8 cellular contexts compared by ENCODE assay signal in the genomic region with DNA sequence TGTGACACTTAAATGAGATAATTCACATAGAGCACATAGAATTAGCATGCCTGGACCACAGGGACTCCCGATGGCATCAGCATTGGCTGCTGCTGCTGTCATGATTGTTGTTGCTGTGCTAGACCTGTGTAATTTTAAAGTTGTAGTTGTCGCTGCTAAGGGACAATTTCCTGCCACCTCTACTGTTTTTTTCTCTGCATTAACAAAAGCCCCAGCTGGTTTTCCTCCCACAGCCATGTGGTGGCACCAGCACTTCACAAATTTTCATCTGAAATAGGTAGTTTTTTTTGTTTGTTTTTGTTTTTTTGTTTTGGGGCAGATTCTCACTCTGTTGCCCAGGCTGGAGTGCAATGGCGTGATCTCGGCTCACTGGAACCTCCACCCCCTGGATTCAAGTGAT. TPM values are rescaled to one million over a fixed set of nuclear protein-coding genes. Genes with fewer than 3 reads are reported as not detected.
DNase-seq lines count a peak whose midpoint lies in the region; ATAC-seq, FAIRE-seq and TF ChIP-seq lines count a peak whose summit lies in the region.

No MANE protein-coding gene starts in this region.

- H3K27ac Mint-ChIP-seq in WTC11 = 0 out of 2 replicates have a peak overlapping the region, but pooled peaks have one; percentile 12

- CTCF ChIA-PET in WTC11 (lab: Charles Lee) = interaction anchor here (0.6 to 4.5 kb wide), 16 partner anchors 23 to 327 kb away, joined by 3 to 42 read pairs (median 4); partner anchors contain the start of gene PRXL2A

- H3K27me3 Mint-ChIP-seq in WTC11 (ENCODE audit: low read depth) = no peaks in the 10 kb centered on the region

- H3K36me3 Mint-ChIP-seq in WTC11 = no peaks in the 10 kb centered on the region

- intact Hi-C loops in dorsolateral prefrontal cortex (cut with DNase I) = loop anchor here (2.0 to 5.0 kb wide), 4 partner anchors 59 to 539 kb away; no protein-coding TSS in a partner anchor
- intact Hi-C loops in lower leg skin (cut with DNase I; ENCODE audit: low total_unique reads) = loop anchor here (10.0 kb wide), 1 partner anchor 132 kb away; no protein-coding TSS in a partner anchor

- TF ChIP-seq POLR2A in lower leg skin (IDR thresholded peaks at IDR 0.05) = no peak

- TF ChIP-seq CTCF in D721Med (IDR thresholded peaks at IDR 0.05; ENCODE audit: insufficient read depth, missing control alignments) = peak; percentile 70
- TF ChIP-seq CTCF in LNCaP clone FGC (IDR thresholded peaks at IDR 0.05; ENCODE audit: control insufficient read depth, extremely low read depth, insufficient read depth) = peak; percentile 67
- TF ChIP-seq CTCF in WTC11 (IDR thresholded peaks at IDR 0.05) = no peak; the same call in 1 of the 2 replicates
- TF ChIP-seq CTCF in dorsolateral prefrontal cortex (IDR thresholded peaks at IDR 0.05 in 54 of 56, conservative IDR thresholded peaks at IDR 0.05 in 2 of 56; ENCODE audit: low read depth in 1 of 56, partially characterized antibody in 56 of 56) = peak in 55 of 56 donors; percentile 38 to 83 (median 68)
- TF ChIP-seq CTCF in lower leg skin (IDR thresholded peaks at IDR 0.05) = no peak

- H3K4me1 Mint-ChIP-seq in WTC11 = peaks cover 5% of the 10 kb centered on the region; the same call in 1 of the 2 replicates

- no peak overlapping the region for H3K4me3 Mint-ChIP-seq in WTC11

- H3K4me3 ChIP-seq in LNCaP clone FGC (ENCODE audit: low read depth, low read length) (no peak overlapping the region), dorsolateral prefrontal cortex (peak overlapping the region in 9 of 59 donors; percentile 15 to 33 (median 23)), lower leg skin (ENCODE audit: low read depth, poor library complexity, severe bottlenecking) (no peak overlapping the region)

- FAIRE-seq in D721Med (lab: Jason Lieb, UNC) = no peak

- no peaks in the 10 kb centered on the region for H3K9me3 Mint-ChIP-seq in WTC11

- POLR2A ChIA-PET in WTC11 (lab: Charles Lee) = no interaction called here

- H3K27ac ChIP-seq in dorsolateral prefrontal cortex = no peak overlapping the region

- no peak for DNase-seq in D721Med (ENCODE audit: insufficient read length, low spot score)
- peak; percentile 19 for DNase-seq in LNCaP clone FGC (ENCODE audit: low read depth)
- peak; percentile 44 for DNase-seq in WTC11 (ENCODE audit: low spot score)
- DNase-seq in dorsolateral prefrontal cortex = peak in 4 of 10 donors; percentile 7 to 45 (median 38)
- peak; percentile 41 for DNase-seq in mucosa of gallbladder (ENCODE audit: low spot score)
- DNase-seq in lower leg skin (ENCODE audit: low spot score in 2 of 2) = no peak
- DNase-seq in NCI-H1436 (lab: John Stamatoyannopoulos, UW) = no peak

- no peaks in the 10 kb centered on the region for H3K27me3 ChIP-seq in dorsolateral prefrontal cortex

- ATAC-seq in GM19452 (IDR thresholded peaks at IDR 0.05; ENCODE audit: unreplicated experiment) (peak; percentile 71), WTC11 (peak; percentile 56)

- WGBS in lower leg skin, 2 donors = 10 to 13% methylated on average over 4 of the region's 4 CpGs

TF ChIP-seq in WTC11, 78 proteins besides CTCF, POLR2A, EP300 and RAD21 (continues in another document):
- no peak for TF ChIP-seq TP53 (CRISPR knock-in tag; IDR thresholded peaks at IDR 0.05)
- TF ChIP-seq NR3C1 (CRISPR knock-in tag; conservative IDR thresholded peaks at IDR 0.05; ENCODE audit: low read depth) = no peak
- no peak for TF ChIP-seq SMAD3 (CRISPR knock-in tag; IDR thresholded peaks at IDR 0.05; ENCODE audit: borderline replicate concordance)
- TF ChIP-seq ZBTB21 (CRISPR knock-in tag; IDR thresholded peaks at IDR 0.05; ENCODE audit: borderline replicate concordance) = no peak
- TF ChIP-seq, protein P1, sequence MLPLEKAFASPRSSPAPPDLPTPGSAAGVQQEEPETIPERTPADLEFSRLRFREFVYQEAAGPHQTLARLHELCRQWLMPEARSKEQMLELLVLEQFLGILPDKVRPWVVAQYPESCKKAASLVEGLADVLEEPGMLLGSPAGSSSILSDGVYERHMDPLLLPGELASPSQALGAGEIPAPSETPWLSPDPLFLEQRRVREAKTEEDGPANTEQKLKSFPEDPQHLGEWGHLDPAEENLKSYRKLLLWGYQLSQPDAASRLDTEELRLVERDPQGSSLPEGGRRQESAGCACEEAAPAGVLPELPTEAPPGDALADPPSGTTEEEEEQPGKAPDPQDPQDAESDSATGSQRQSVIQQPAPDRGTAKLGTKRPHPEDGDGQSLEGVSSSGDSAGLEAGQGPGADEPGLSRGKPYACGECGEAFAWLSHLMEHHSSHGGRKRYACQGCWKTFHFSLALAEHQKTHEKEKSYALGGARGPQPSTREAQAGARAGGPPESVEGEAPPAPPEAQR (CRISPR knock-in tag; IDR thresholded peaks at IDR 0.05) = no peak
- TF ChIP-seq CREB1 (CRISPR knock-in tag; IDR thresholded peaks at IDR 0.05) = no peak
- no peak for TF ChIP-seq STAT6 (CRISPR knock-in tag; conservative IDR thresholded peaks at IDR 0.05; ENCODE audit: low read depth)
- TF ChIP-seq JUN (CRISPR knock-in tag; IDR thresholded peaks at IDR 0.05) = no peak
- no peak for TF ChIP-seq ZNF423 (CRISPR knock-in tag; IDR thresholded peaks at IDR 0.05)
- no peak for TF ChIP-seq PRDM15 (CRISPR knock-in tag; IDR thresholded peaks at IDR 0.05)
- no peak for TF ChIP-seq E2F4 (CRISPR knock-in tag; IDR thresholded peaks at IDR 0.05; ENCODE audit: borderline replicate concordance, low read depth)

RNA-seq across cellular contexts. Expression of gene PRXL2A, which starts 25.4 kb away (rescaled TPM):
- total RNA-seq in WTC11 (2021) (46.6 to 56.5 TPM (median 52.4 TPM) in 3 replicates), dorsolateral prefrontal cortex (100 to 1,000 TPM in 119 of 120 experiments, 10 to 100 TPM in 1; 98.4 to 283 (median 185) TPM), mucosa of gallbladder (63.6 TPM), lower leg skin (100 to 1,000 TPM in 1 of 4 donors, 10 to 100 TPM in 3; 65.1 to 106 (median 89.0) TPM)

RNA-seq across cellular contexts. Expression of gene DYDC2, which starts 26.4 kb away (rescaled TPM):
- total RNA-seq in WTC11 (2021) (1.9 to 3.3 TPM (median 2.4 TPM) in 3 replicates), dorsolateral prefrontal cortex (1 to 10 TPM in 63 of 120 experiments, under 1 TPM in 36, not detected in 21; 0.28 to 4.3 (median 1.3) TPM), mucosa of gallbladder (0.35 TPM), lower leg skin (under 1 TPM in 1 of 4 donors, not detected in 3; 0.42 TPM)

RNA-seq across cellular contexts. Expression of gene DYDC1, which starts 26.4 kb away (rescaled TPM):
- 0.50 to 0.52 TPM in 2 of 3 replicates, not detected in the other for total RNA-seq in WTC11 (2021)
- total RNA-seq in dorsolateral prefrontal cortex = 1 to 10 TPM in 1 of 120 experiments, not detected in 119; 1.0 TPM
- total RNA-seq in mucosa of gallbladder = not detected
- total RNA-seq in lower leg skin = not detected

Comparison
In these comparisons a context has a peak if more than half of its experiments do, and no peak if none do; other contexts are left out.
1. DNase-seq: peak in LNCaP clone FGC (single experiment), WTC11 (single experiment) and mucosa of gallbladder (single experiment); none in D721Med (single experiment), lower leg skin (0 of 2) and NCI-H1436 (single experiment).
2. CTCF ChIP-seq: peak in D721Med (single experiment), LNCaP clone FGC (single experiment) and dorsolateral prefrontal cortex (55 of 56); none in WTC11 (single experiment) and lower leg skin (0 of 3).